ENCODE assay signal across 18 cellular contexts in the genomic region with DNA sequence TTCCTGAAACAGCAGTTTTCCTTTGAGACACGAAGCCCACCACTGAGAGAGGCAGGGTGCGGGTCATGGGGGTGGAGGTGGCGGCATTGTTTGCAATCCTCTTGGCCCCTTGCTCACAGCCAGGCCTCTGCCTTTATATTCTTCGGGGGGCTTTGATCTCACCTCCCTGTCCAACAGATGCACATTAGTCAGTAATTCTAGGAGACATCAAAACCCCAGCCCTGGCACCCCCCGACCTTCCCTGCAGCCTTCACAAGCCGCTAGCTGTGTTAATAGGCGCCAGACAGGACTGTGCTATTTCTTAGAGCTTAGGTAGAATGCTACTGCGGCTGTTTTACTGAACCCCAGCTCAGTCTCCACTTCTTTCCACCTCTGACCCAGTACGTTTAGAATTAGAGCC.
"Had no signal": no experiment of that assay in that cellular context is flagged by ENCODE, and none has a peak within 500 bp of the region (broad histone marks: within the 10 kb centered on the region; RNA-seq: fewer than 3 reads in every experiment).

No MANE protein-coding gene starts in this region.

- H3K27ac Mint-ChIP-seq: immature natural killer cell had no signal

- DNase-seq: dermis blood vessel endothelial cell; dorsolateral prefrontal cortex; effector CD4-positive, alpha-beta T cell; effector memory CD4-positive, alpha-beta T cell; foreskin keratinocyte; heart left ventricle; hypothalamus; immature natural killer cell; islet precursor cell; kidney; kidney glomerular epithelial cell; left colon; left lung; left ventricle myocardium superior; lower lobe of right lung; mesenchymal stem cell; midbrain had no signal

- H3K36me3 Mint-ChIP-seq: immature natural killer cell had no signal

- H3K4me3 Mint-ChIP-seq: immature natural killer cell had no signal

- H3K4me1 Mint-ChIP-seq: immature natural killer cell had no signal

- ATAC-seq: foreskin keratinocyte, gastroesophageal sphincter, heart left ventricle, left colon, left lung, left ventricle myocardium superior, lower lobe of right lung had no signal
